18 cellular contexts compared by ENCODE assay signal in the genomic region with DNA sequence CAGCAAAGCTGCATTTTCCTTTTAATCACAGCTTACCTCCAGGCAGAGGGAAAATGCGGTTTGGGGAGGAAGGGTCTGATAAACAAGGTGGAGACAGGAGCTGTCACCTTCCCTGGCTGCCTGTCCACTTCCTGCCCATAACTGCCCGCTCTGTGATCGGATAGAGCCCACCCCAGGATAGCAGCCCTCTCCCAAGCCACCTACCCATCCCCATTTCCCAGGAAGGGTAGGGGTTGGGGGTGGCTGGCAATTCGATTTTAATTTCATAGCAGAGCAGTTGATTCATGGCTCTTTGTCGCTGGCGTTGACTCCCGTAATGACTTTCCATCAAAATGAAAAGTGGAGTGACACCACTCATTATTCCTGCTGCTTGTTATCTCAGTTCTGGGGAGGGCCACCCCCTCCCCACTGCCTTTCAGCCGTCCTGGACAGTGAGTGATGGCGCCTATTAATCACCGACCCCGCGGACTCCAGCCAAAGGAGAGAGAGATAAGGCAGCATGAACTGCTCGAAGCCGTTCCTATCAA. TPM values are rescaled to one million over a fixed set of nuclear protein-coding genes. Genes with fewer than 3 reads are reported as not detected.
"Had no signal": no experiment of that assay in that cellular context is flagged by ENCODE, and none has a peak within 500 bp of the region (broad histone marks: within the 10 kb centered on the region; RNA-seq: fewer than 3 reads in every experiment).

No MANE protein-coding gene starts in this region.

- H3K9me3 Mint-ChIP-seq: activated naive CD4-positive, alpha-beta T cell treated with anti-CD3 and anti-CD28 coated beads, Interleukin-2, amount 50 U/mL, for 24 hours; activated T-cell treated with anti-CD3 and anti-CD28 coated beads, Interleukin-2, amount 50 U/mL, for 24 hours; natural killer cell had no signal

- H3K4me1 Mint-ChIP-seq: activated naive CD4-positive, alpha-beta T cell treated with anti-CD3 and anti-CD28 coated beads, Interleukin-2, amount 50 U/mL, for 24 hours had no signal

- H3K27me3 Mint-ChIP-seq: activated CD8-positive, alpha-beta memory T cell treated with anti-CD3 and anti-CD28 coated beads, Interleukin-2, amount 10 ng/mL, durations not matched to agents 7 days and 5 days; activated naive CD4-positive, alpha-beta T cell treated with anti-CD3 and anti-CD28 coated beads, Interleukin-2, amount 50 U/mL, for 24 hours; activated T-cell treated with anti-CD3 and anti-CD28 coated beads, Interleukin-2, amount 50 U/mL, for 24 hours had no signal

- ATAC-seq: foreskin keratinocyte; heart left ventricle; stimulated activated naive CD8-positive, alpha-beta T cell treated with anti-CD3 and anti-CD28 coated beads, Interleukin-15, Interleukin-2, amounts not matched to agents 100 U/mL and 50 U/mL, for 24 hours had no signal

- H3K4me3 Mint-ChIP-seq: activated CD8-positive, alpha-beta memory T cell treated with anti-CD3 and anti-CD28 coated beads, Interleukin-2, amount 10 ng/mL, durations not matched to agents 7 days and 5 days; activated naive CD4-positive, alpha-beta T cell treated with anti-CD3 and anti-CD28 coated beads, Interleukin-2, amount 50 U/mL, for 24 hours; activated T-cell treated with anti-CD3 and anti-CD28 coated beads, Interleukin-2, amount 50 U/mL, for 24 hours had no signal

- DNase-seq: activated CD4-positive, alpha-beta T cell treated with anti-CD3 and anti-CD28 coated beads, Interleukin-2, amount 50 U/mL, for 48 hours; activated CD4-positive, CD25-positive, alpha-beta regulatory T cell treated with anti-CD3 and anti-CD28 coated beads, Interleukin-2, amount 50 U/mL, for 72 hours; activated effector memory CD4-positive, alpha-beta T cell treated with Interleukin-2 at 50 U/mL for 16 hours; activated T-cell treated with anti-CD3 and anti-CD28 coated beads, Interleukin-2, amount 50 U/mL, for 24 hours; brain microvascular endothelial cell; dorsolateral prefrontal cortex; esophagus squamous epithelium; foreskin keratinocyte; heart left ventricle; mammary epithelial cell; natural killer cell; stimulated activated CD4-positive, alpha-beta T cell treated with anti-CD3 and anti-CD28 coated beads, Interleukin-12 subunit alpha, Interleukin-12 subunit beta, amount 100 ng/mL, for 4 hours; stimulated activated naive CD8-positive, alpha-beta T cell treated with anti-CD3 and anti-CD28 coated beads, Interleukin-15, Interleukin-2, amounts not matched to agents 100 U/mL and 50 U/mL, for 24 hours had no signal

- H3K27ac ChIP-seq: brain microvascular endothelial cell, esophagus squamous epithelium, foreskin keratinocyte, suprapubic skin had no signal

- H3K27ac Mint-ChIP-seq: activated CD8-positive, alpha-beta memory T cell treated with anti-CD3 and anti-CD28 coated beads, Interleukin-2, amount 10 ng/mL, durations not matched to agents 7 days and 5 days; activated naive CD4-positive, alpha-beta T cell treated with anti-CD3 and anti-CD28 coated beads, Interleukin-2, amount 50 U/mL, for 24 hours; activated T-cell treated with anti-CD3 and anti-CD28 coated beads, Interleukin-2, amount 50 U/mL, for 24 hours; natural killer cell had no signal

RNA-seq across cellular contexts. Expression of a gene that starts 24.5 kb away (rescaled TPM):
- total RNA-seq: activated CD8-positive, alpha-beta memory T cell treated with anti-CD3 and anti-CD28 coated beads, Interleukin-2, amount 10 ng/mL, durations not matched to agents 7 days and 5 days; cerebellum; foreskin keratinocyte; natural killer cell; osteocyte had no signal
